1 cellular context compared by ENCODE assay signal in the genomic region with DNA sequence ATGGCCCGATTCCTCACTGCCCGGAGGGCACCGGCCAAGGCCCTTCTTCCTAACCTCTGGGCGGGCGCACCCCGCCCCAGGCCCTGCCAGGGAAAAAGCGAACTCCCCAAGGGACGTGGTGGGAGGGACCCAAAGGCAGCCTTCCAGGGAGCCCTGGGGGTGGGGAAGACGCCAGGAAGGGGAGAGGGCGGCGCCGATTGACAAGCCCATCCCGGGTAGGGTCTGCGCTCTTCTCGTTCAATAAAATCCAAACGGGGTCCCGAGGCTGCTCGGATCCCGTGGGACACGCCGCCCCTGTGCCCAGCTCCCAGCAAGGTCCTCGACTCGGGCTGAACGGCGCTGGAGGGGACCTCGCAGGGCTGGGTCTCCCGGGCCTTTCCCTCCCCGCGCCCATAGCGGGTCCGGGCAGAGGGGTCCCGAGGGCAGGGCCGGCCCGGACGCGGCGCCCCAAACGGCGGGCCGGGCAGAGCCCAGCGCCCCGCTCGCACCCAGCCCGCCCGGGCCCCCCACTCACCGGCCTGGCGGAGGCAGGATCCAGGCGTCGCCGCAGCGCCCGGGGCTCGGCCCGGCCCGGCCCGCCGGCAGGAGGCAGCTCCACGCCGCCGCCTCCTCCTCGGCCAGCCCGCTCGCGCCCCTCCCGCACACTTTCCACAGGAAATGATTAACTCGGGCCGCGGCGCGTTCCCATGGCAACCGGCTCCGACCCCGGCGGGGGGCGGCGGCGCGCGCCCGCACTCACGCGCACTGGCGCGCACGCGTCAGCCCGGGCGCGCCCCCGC.
A peak's percentile ranks its signal among the peaks of the same experiment; 100 is the strongest.
TF ChIP-seq lines count a peak whose summit lies in the region.

A gene with protein sequence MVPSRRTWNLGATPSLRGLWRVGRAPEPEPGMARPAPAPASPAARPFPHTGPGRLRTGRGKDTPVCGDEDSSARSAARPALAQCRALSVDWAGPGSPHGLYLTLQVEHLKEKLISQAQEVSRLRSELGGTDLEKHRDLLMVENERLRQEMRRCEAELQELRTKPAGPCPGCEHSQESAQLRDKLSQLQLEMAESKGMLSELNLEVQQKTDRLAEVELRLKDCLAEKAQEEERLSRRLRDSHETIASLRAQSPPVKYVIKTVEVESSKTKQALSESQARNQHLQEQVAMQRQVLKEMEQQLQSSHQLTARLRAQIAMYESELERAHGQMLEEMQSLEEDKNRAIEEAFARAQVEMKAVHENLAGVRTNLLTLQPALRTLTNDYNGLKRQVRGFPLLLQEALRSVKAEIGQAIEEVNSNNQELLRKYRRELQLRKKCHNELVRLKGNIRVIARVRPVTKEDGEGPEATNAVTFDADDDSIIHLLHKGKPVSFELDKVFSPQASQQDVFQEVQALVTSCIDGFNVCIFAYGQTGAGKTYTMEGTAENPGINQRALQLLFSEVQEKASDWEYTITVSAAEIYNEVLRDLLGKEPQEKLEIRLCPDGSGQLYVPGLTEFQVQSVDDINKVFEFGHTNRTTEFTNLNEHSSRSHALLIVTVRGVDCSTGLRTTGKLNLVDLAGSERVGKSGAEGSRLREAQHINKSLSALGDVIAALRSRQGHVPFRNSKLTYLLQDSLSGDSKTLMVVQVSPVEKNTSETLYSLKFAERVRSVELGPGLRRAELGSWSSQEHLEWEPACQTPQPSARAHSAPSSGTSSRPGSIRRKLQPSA (minus strand): TSS at position 636 of the 779 bp plus-strand sequence. CDS start 4,248 bp downstream, outside the sequence.

TF ChIP-seq in H1, 55 proteins besides CTCF, POLR2A, EP300 and RAD21 (continued from another document):
- TF ChIP-seq TCF12 (IDR thresholded peaks at IDR 0.05; ENCODE audit: low read depth, low read length) (no peak), KDM4A (IDR thresholded peaks at IDR 0.05; ENCODE audit: low read depth, low read length, severe bottlenecking) (peak; percentile 63), RBBP5 (IDR thresholded peaks at IDR 0.05; ENCODE audit: borderline replicate concordance, low read depth, low read length) (no peak), TBP (IDR thresholded peaks at IDR 0.05; ENCODE audit: low read depth, low read length) (no peak), RNF2 (IDR thresholded peaks at IDR 0.05; ENCODE audit: borderline replicate concordance, low read depth, low read length, missing control alignments, poor library complexity, severe bottlenecking) (no peak), TAF1 (IDR thresholded peaks at IDR 0.05; ENCODE audit: low read depth, low read length) (no peak), GABPA (IDR thresholded peaks at IDR 0.05; ENCODE audit: borderline replicate concordance, insufficient read depth, low read length) (peak; percentile 14; the same call in 1 of the 2 replicates), BACH1 (IDR thresholded peaks at IDR 0.05; ENCODE audit: low read length) (no peak)
